8 cellular contexts compared by ENCODE assay signal in genomic region chr2:169584005-169584877, GRCh38.
DNase-seq lines count a peak whose midpoint lies in the region; ATAC-seq, FAIRE-seq and TF ChIP-seq lines count a peak whose summit lies in the region.

PPIG (plus strand) TSS chr2:169584351; CDS start chr2:169604042, 19,691 bp downstream.

- peak; percentile 83 for FAIRE-seq in HTR-8/SVneo (lab: Jason Lieb, UNC)

- peaks cover 10% of the 10 kb centered on the region for H3K36me3 ChIP-seq in OCI-LY1 (ENCODE audit: insufficient read depth, low read length)

- peak within 1 kb of the TSS; percentile 98; the same call in 1 of the 2 replicates for H2AFZ ChIP-seq in OCI-LY1 (ENCODE audit: low read length)

- no peaks in the 10 kb centered on the region for H3F3A ChIP-seq in OCI-LY1 (ENCODE audit: insufficient read depth, low read length)

- ATAC-seq in GM21367 (IDR thresholded peaks at IDR 0.05; ENCODE audit: unreplicated experiment): peak; percentile 89

- no peaks in the 10 kb centered on the region for H3K9me2 ChIP-seq in OCI-LY1 (ENCODE audit: low read depth, low read length)

- H3K4me2 ChIP-seq in OCI-LY1 (ENCODE audit: low read length): peak within 1 kb of the TSS; percentile 98

- no peak for TF ChIP-seq CTCF in OCI-LY1 (IDR thresholded peaks at IDR 0.05; ENCODE audit: low read length)

- H3K4me3 ChIP-seq in OCI-LY1 (ENCODE audit: low read depth, low read length, poor library complexity, severe bottlenecking): peak within 1 kb of the TSS; percentile 79

- peak within 1 kb of the TSS; percentile 92 for H3K9ac ChIP-seq in OCI-LY1 (ENCODE audit: low read length)

- H3K79me2 ChIP-seq in OCI-LY1 (ENCODE audit: insufficient read depth, low read length): peaks cover 46% of the 10 kb centered on the region

- H3K4me1 ChIP-seq in OCI-LY1 (ENCODE audit: insufficient read depth, low read length, severe bottlenecking): peaks cover 13% of the 10 kb centered on the region

- peaks cover 3% of the 10 kb centered on the region; the same call in 1 of the 2 replicates for H3K9me3 ChIP-seq in OCI-LY1 (ENCODE audit: low read length)

- DNase-seq in COR-L47 (lab: John Stamatoyannopoulos, UW) (peak; percentile 90), HTR-8/SVneo (ENCODE audit: insufficient read length, low spot score) (peak; percentile 94), epidermal melanocyte (ENCODE audit: insufficient read length, low spot score) (peak; percentile 90), middle frontal gyrus (ENCODE audit: extremely low spot score, low spot score) (peak; percentile 90)
- peak; percentile 90 for DNase-seq in activated CD8-positive, alpha-beta memory T cell treated with anti-CD3 and anti-CD28 coated beads, Interleukin-2, amount 50 U/mL, for 48 hours
- DNase-seq in stimulated activated CD8-positive, alpha-beta memory T cell treated with anti-CD3 and anti-CD28 coated beads, Interleukin-2, amount 100 ng/mL, for 48 hours (ENCODE audit: low read depth in 2 of 2): peak; percentile 80 to 83

- H3K27me3 ChIP-seq in OCI-LY1 (ENCODE audit: insufficient read depth, low read length): no peaks in the 10 kb centered on the region

- peak within 1 kb of the TSS; percentile 95 for H3K27ac ChIP-seq in OCI-LY1 (ENCODE audit: low read depth, low read length, poor library complexity, severe bottlenecking)

- no peaks in the 10 kb centered on the region for H4K20me1 ChIP-seq in OCI-LY1 (ENCODE audit: insufficient read depth, low read length)

Comparison
In these comparisons a context has a peak if more than half of its experiments do, and no peak if none do; other contexts are left out.
1. Peak in every context shown above with its lines: DNase-seq, ATAC-seq, H3K4me3 ChIP-seq and H3K27ac ChIP-seq.